Comparison of ENCODE assay signal across 8 cellular contexts in the genomic region with DNA sequence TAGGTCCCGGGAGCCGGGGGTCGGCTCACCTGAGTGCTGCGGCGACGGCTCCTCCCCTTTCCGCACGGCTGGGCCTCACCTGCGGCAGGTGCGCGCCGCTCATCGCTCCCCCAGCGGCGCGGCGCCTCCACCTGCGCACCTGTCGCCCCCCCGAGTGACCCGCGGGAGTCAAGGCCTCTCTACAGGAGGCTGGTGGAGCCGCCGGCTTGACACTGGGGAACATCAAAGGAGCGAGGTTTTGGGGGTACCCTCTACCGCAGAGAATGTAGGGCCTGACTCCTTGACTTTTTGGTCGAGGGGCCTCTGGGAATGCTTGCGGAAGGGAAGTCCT. TPM values are rescaled to one million over a fixed set of nuclear protein-coding genes. Genes with fewer than 3 reads are reported as not detected.
DNase-seq lines count a peak whose midpoint lies in the region; ATAC-seq, FAIRE-seq and TF ChIP-seq lines count a peak whose summit lies in the region.

No MANE protein-coding gene starts in this region.

- no peak overlapping the region for H3K27ac ChIP-seq in H1 (ENCODE audit: low read depth, low read length)
- no peak overlapping the region for H3K27ac ChIP-seq in parathyroid adenoma

- H3K79me1 ChIP-seq in H1 (ENCODE audit: low read depth, low read length): no peaks in the 10 kb centered on the region

- 2% methylated on average over 26 of the region's 28 CpGs; no CpG with 5 or more reads in 1 of the 2 experiments for WGBS in H1 (ENCODE audit: extremely low coverage in 1 of 2, insufficient coverage in 1 of 2, insufficient read length in 1 of 2, insufficient replicate concordance in 2 of 2, low coverage in 1 of 2, low lambda C conversion rate in 2 of 2, missing lambda C conversion rate in 1 of 2), 2 experiments

- no peak overlapping the region for H3K4me3 Mint-ChIP-seq in activated T-cell treated with anti-CD3 and anti-CD28 coated beads, Interleukin-2, amount 50 U/mL, for 4 hours

- H3K4ac ChIP-seq in H1 (replicated peaks; ENCODE audit: insufficient read length, low read depth, low read length): no peak overlapping the region

- H3K4me2 ChIP-seq in H1 (ENCODE audit: insufficient read depth in 1 of 2, low read depth in 2 of 2, low read length in 2 of 2) (peak overlapping the region; percentile 94 to 99), parathyroid adenoma (ENCODE audit: low read length) (peak overlapping the region; percentile 69)

- H4K20me1 ChIP-seq in H1 (replicated peaks in 1 of 2; ENCODE audit: control insufficient read depth in 1 of 2, insufficient read depth in 2 of 2, low read length in 2 of 2): peaks cover 5 to 7% of the 10 kb centered on the region in 2 experiments

- peaks cover 4% of the 10 kb centered on the region for H3K27me3 Mint-ChIP-seq in activated T-cell treated with anti-CD3 and anti-CD28 coated beads, Interleukin-2, amount 50 U/mL, for 4 hours (ENCODE audit: low read depth)

- H2AK5ac ChIP-seq in H1 (ENCODE audit: low read depth, low read length): no peak overlapping the region

- no peak for TF ChIP-seq CTCF in LNCaP clone FGC (IDR thresholded peaks at IDR 0.05; ENCODE audit: control insufficient read depth, extremely low read depth, insufficient read depth)
- no peak for TF ChIP-seq CTCF in H1 (IDR thresholded peaks at IDR 0.05; ENCODE audit: control extremely low read depth in 1 of 3, insufficient read depth in 1 of 3, low read depth in 1 of 3, low read length in 3 of 3)
- TF ChIP-seq CTCF in parathyroid adenoma (IDR thresholded peaks at IDR 0.05): no peak

- no peak for TF ChIP-seq RAD21 in H1 (IDR thresholded peaks at IDR 0.05 in 1 of 2, conservative IDR thresholded peaks at IDR 0.05 in 1 of 2; ENCODE audit: low read depth in 2 of 2, low read length in 2 of 2)

- H3K18ac ChIP-seq in H1 (ENCODE audit: extremely low read depth, low read length): no peak overlapping the region; the same call in 1 of the 2 replicates

- H3K14ac ChIP-seq in H1 (ENCODE audit: insufficient read length): no peak overlapping the region

- no peak overlapping the region for H2BK20ac ChIP-seq in H1 (ENCODE audit: low read length)

- no peak for FAIRE-seq in H1 (lab: Jason Lieb, UNC)

- H3K23me2 ChIP-seq in H1 (ENCODE audit: low read depth, low read length): peaks cover 25% of the 10 kb centered on the region

- no peak for ATAC-seq in GM19035 (IDR thresholded peaks at IDR 0.05; ENCODE audit: unreplicated experiment)
- no peak for ATAC-seq in activated T-cell treated with anti-CD3 and anti-CD28 coated beads, Interleukin-2, amount 50 U/mL, for 4 hours

- H3K4me1 Mint-ChIP-seq in activated T-cell treated with anti-CD3 and anti-CD28 coated beads, Interleukin-2, amount 50 U/mL, for 4 hours (ENCODE audit: low read depth): peaks cover 7% of the 10 kb centered on the region

- TF ChIP-seq POLR2A in H1 (IDR thresholded peaks at IDR 0.05; ENCODE audit: control extremely low read depth in 1 of 2, low read depth in 2 of 2, low read length in 2 of 2): no peak

- no peaks in the 10 kb centered on the region for H3K36me3 ChIP-seq in H1 (ENCODE audit: control insufficient read depth in 2 of 4, insufficient read depth in 4 of 4, low read length in 3 of 4)
- H3K36me3 ChIP-seq in parathyroid adenoma (ENCODE audit: control insufficient read depth, insufficient read depth, low read length): no peaks in the 10 kb centered on the region

- no peak overlapping the region for H3K56ac ChIP-seq in H1 (replicated peaks; ENCODE audit: insufficient read length, low read depth, low read length)

- no peaks in the 10 kb centered on the region for H3K36me3 Mint-ChIP-seq in activated T-cell treated with anti-CD3 and anti-CD28 coated beads, Interleukin-2, amount 50 U/mL, for 4 hours (ENCODE audit: insufficient read depth)

- H3K4me3 ChIP-seq in LNCaP clone FGC (ENCODE audit: low read depth, low read length) (peak overlapping the region; percentile 66), H1 (ENCODE audit: extremely low read depth in 1 of 4, insufficient read depth in 2 of 4, low read depth in 3 of 4, low read length in 4 of 4) (peak overlapping the region; percentile 21 to 60 (median 32); a peak in 6 of 8 replicates), parathyroid adenoma (ENCODE audit: low read depth, low read length) (peak overlapping the region; percentile 67)

- no peak for TF ChIP-seq EP300 in H1 (IDR thresholded peaks at IDR 0.05; ENCODE audit: borderline replicate concordance in 1 of 2, low read depth in 2 of 2, low read length in 2 of 2)

- H2AFZ ChIP-seq in H1 (ENCODE audit: low read length) (no peak overlapping the region), parathyroid adenoma (peak overlapping the region; percentile 66)

- H2BK15ac ChIP-seq in H1 (ENCODE audit: low read length): no peak overlapping the region

- POLR2A ChIA-PET in H1 (lab: Charles Lee; ENCODE audit: partially characterized antibody): interaction anchor here (0.7 to 4.5 kb wide), 52 partner anchors 8 to 447 kb away, joined by 3 to 30 read pairs (median 4); a partner anchor contains a TSS

- peak overlapping the region; percentile 47; the same call in 1 of the 2 replicates for H4K8ac ChIP-seq in H1 (ENCODE audit: extremely low read depth, insufficient read depth, low read length)

- no peak overlapping the region for H3K23ac ChIP-seq in H1 (ENCODE audit: insufficient read length)

- no peak overlapping the region for H2BK12ac ChIP-seq in H1 (ENCODE audit: low read depth, low read length)

- H2BK5ac ChIP-seq in H1 (ENCODE audit: low read depth, low read length): no peak overlapping the region

- H3K4me1 ChIP-seq in H1 (replicated peaks in 1 of 4; ENCODE audit: control insufficient read depth in 3 of 4, insufficient read depth in 4 of 4, low read length in 3 of 4): peaks cover 0 to 23% (median 13%) of the 10 kb centered on the region in 4 experiments; a peak in 6 of 7 replicates
- H3K4me1 ChIP-seq in parathyroid adenoma: peaks cover 4% of the 10 kb centered on the region

- no peak overlapping the region for H4K91ac ChIP-seq in H1 (replicated peaks; ENCODE audit: insufficient read length, low read length)

- no peak overlapping the region for H3K9ac ChIP-seq in H1 (replicated peaks in 1 of 4; ENCODE audit: extremely low read depth in 1 of 4, low read depth in 3 of 4, low read length in 3 of 4)
- H3K9ac ChIP-seq in parathyroid adenoma: no peak overlapping the region

- no peak overlapping the region for H4K5ac ChIP-seq in H1 (ENCODE audit: insufficient read length, low read depth, low read length)

- CTCF ChIA-PET in H1 (lab: Charles Lee; ENCODE audit: partially characterized antibody): interaction anchor here (0.7 to 27.8 kb wide), 16 partner anchors 9 to 519 kb away, joined by 3 to 831 read pairs (median 3); a partner anchor contains a TSS

- DNase-seq in D341Med (ENCODE audit: low spot score): peak; percentile 55
- no peak for DNase-seq in LNCaP clone FGC (ENCODE audit: low read depth)
- DNase-seq in H1 (ENCODE audit: low read depth in 1 of 2, low spot score in 2 of 2): no peak
- no peak for DNase-seq in activated T-cell treated with anti-CD3 and anti-CD28 coated beads, Interleukin-2, amount 50 U/mL, for 4 hours
- DNase-seq in dedifferentiated amniotic fluid mesenchymal stem cell (ENCODE audit: extremely low spot score): no peak
- no peak for DNase-seq in T-helper 9 cell

- no peaks in the 10 kb centered on the region for H3K9me3 Mint-ChIP-seq in activated T-cell treated with anti-CD3 and anti-CD28 coated beads, Interleukin-2, amount 50 U/mL, for 4 hours

- H2BK120ac ChIP-seq in H1 (replicated peaks; ENCODE audit: low read depth, low read length): no peak overlapping the region

- H3K79me2 ChIP-seq in H1 (ENCODE audit: control insufficient read depth in 1 of 2, insufficient read depth in 2 of 2, low read length in 2 of 2): no peaks in the 10 kb centered on the region
- H3K79me2 ChIP-seq in parathyroid adenoma: no peaks in the 10 kb centered on the region

- H3K9me3 ChIP-seq in H1 (ENCODE audit: insufficient read depth in 2 of 2, low read depth in 1 of 2, low read length in 1 of 2) (no peaks in the 10 kb centered on the region; a peak in 1 of 4 replicates), parathyroid adenoma (ENCODE audit: control insufficient read depth, low read length) (no peaks in the 10 kb centered on the region)

- H3K27me3 ChIP-seq in H1 (replicated peaks in 1 of 4; ENCODE audit: control insufficient read depth in 3 of 4, extremely low read depth in 1 of 4, insufficient read depth in 3 of 4, low read length in 3 of 4): peaks cover 45 to 80% (median 72%) of the 10 kb centered on the region in 4 experiments
- no peaks in the 10 kb centered on the region for H3K27me3 ChIP-seq in parathyroid adenoma (ENCODE audit: control insufficient read depth, insufficient read depth, low read length)

TF ChIP-seq in H1, 55 proteins besides CTCF, POLR2A, EP300 and RAD21:
- TF ChIP-seq RNF2 (IDR thresholded peaks at IDR 0.05; ENCODE audit: borderline replicate concordance, low read depth, low read length, missing control alignments, poor library complexity, severe bottlenecking) (no peak), TCF12 (IDR thresholded peaks at IDR 0.05; ENCODE audit: low read depth, low read length) (0 out of 2 replicates have a peak, but pooled peaks have one; percentile 40), FOSL1 (IDR thresholded peaks at IDR 0.05; ENCODE audit: insufficient read depth, low read depth, low read length) (no peak), SUZ12 (IDR thresholded peaks at IDR 0.05; ENCODE audit: low read length) (no peak), CEBPB (IDR thresholded peaks at IDR 0.05; ENCODE audit: low read depth, low read length) (no peak), JUND (IDR thresholded peaks at IDR 0.05; ENCODE audit: low read length) (no peak)
- TF ChIP-seq, protein P1, sequence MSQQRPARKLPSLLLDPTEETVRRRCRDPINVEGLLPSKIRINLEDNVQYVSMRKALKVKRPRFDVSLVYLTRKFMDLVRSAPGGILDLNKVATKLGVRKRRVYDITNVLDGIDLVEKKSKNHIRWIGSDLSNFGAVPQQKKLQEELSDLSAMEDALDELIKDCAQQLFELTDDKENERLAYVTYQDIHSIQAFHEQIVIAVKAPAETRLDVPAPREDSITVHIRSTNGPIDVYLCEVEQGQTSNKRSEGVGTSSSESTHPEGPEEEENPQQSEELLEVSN (IDR thresholded peaks at IDR 0.05): peak; percentile 3; the same call in 1 of the 2 replicates
TF ChIP-seq in H1: peak in this region for 2.

RNA-seq across cellular contexts. Expression of a gene that starts 0.5 kb away (rescaled TPM):
- 1.0 and 1.2 TPM in 2 replicates for total RNA-seq in H1 (2021; fragmentation: NEBNext Ultra II Directional; extraction: Animal tissue kit (Norgen Biotek cat#: 25700))
- 0.65 and 0.96 TPM in 2 replicates for polyA plus RNA-seq in H1 (2011; rRNA removed)
- 0.62 TPM for polyA plus RNA-seq in H1 (2011; cell fraction: cytosol; rRNA removed)
- polyA plus RNA-seq in H1 (2011; cell fraction: nucleus; rRNA removed): 1.7 TPM
- polyA plus RNA-seq in H1 (2012, experiment 1 of 2): 0.25 to 0.47 TPM (median 0.34 TPM) in 4 replicates
- polyA plus RNA-seq in H1 (2012, experiment 2 of 2): 0.16 TPM
- polyA plus RNA-seq in H1 (2013, experiment 1 of 2): 0.36 TPM
- 0.48 TPM for polyA plus RNA-seq in H1 (2013, experiment 2 of 2)
- 0.22 and 0.27 TPM in 2 replicates for polyA minus RNA-seq in H1 (2011; rRNA and poly(A)+ RNA removed)
- 0.66 TPM for polyA minus RNA-seq in H1 (2011; cell fraction: cytosol; rRNA and poly(A)+ RNA removed)
- 6.8 TPM for polyA minus RNA-seq in H1 (2011; cell fraction: nucleus; rRNA and poly(A)+ RNA removed)
- total RNA-seq in activated T-cell treated with anti-CD3 and anti-CD28 coated beads, Interleukin-2, amount 50 U/mL, for 4 hours: 1 to 10 TPM; 1.6 to 1.9 (median 1.8) TPM
